ENCODE assay signal across 26 cellular contexts in the genomic region with DNA sequence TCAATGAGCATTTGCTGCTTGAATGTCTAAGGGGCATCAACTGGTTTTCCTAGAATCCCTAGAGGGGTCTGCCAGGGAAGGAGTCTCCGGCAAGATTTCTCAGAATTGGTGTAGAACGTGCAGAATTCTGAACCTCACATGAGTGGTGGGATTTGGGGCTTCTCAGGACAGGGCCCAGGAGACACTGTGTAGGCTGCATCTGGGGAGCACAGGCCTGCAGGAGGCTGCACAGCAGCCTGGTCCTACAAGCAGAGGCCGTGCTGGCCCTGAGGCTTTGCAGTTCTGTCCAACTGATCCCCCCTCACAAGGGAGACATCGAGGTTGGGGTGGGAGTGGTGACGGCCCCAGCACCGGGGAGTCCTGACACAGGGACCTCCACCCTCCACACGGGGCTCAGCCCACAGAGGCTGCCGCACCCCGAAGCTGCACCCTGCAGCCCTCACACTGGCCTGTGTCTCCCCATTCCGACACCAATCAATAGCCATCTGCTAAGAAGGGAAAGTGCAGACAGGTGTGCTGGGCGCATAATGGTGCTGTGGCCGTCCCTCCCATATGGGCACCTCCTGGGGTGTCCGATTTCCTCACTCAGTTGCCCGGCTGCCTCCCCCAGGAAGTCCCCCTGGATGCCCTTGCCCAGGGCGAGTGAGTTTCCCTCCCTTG.
DNase-seq lines count a peak whose midpoint lies in the region; ATAC-seq and TF ChIP-seq lines count a peak whose summit lies in the region.
"Had no signal": no experiment of that assay in that cellular context is flagged by ENCODE, and none has a peak within 500 bp of the region (broad histone marks: within the 10 kb centered on the region; RNA-seq: fewer than 3 reads in every experiment).

No MANE protein-coding gene starts in this region.

- no peaks in the 10 kb centered on the region for H3K36me3 Mint-ChIP-seq in stimulated activated effector memory CD8-positive, alpha-beta T cell treated with anti-CD3 and anti-CD28 coated beads, Interleukin-12 subunit alpha, Interleukin-12 subunit beta, amount 100 ng/mL, for 72 hours
- H3K36me3 Mint-ChIP-seq: CD4-positive, alpha-beta memory T cell; IgD-negative memory B cell had no signal

- no peak overlapping the region for H3K27ac Mint-ChIP-seq in stimulated activated effector memory CD8-positive, alpha-beta T cell treated with anti-CD3 and anti-CD28 coated beads, Interleukin-12 subunit alpha, Interleukin-12 subunit beta, amount 100 ng/mL, for 72 hours
- H3K27ac Mint-ChIP-seq: CD4-positive, alpha-beta memory T cell; IgD-negative memory B cell had no signal

- POLR2A ChIA-PET in OCI-LY7 (lab: Charles Lee): no interaction called here

- no peaks in the 10 kb centered on the region for H3K4me1 ChIP-seq in lower lobe of right lung
- no peaks in the 10 kb centered on the region for H3K4me1 ChIP-seq in OCI-LY7 (ENCODE audit: insufficient read depth, low read length, poor library complexity, severe bottlenecking)
- H3K4me1 ChIP-seq: Caco-2, SJCRH30 had no signal

- H3K36me3 ChIP-seq in lower lobe of right lung (no peaks in the 10 kb centered on the region), OCI-LY7 (ENCODE audit: insufficient read depth, low read length) (no peaks in the 10 kb centered on the region)
- H3K36me3 ChIP-seq: BLaER1 treated with 17β-estradiol and CSF1 and Interleukin-3, amounts not matched to agents 10 nM and 100 nM; SJCRH30 had no signal

- H3K4me3 ChIP-seq in lower lobe of right lung (no peak overlapping the region), OCI-LY7 (ENCODE audit: low read depth, low read length, poor library complexity, severe bottlenecking) (no peak overlapping the region)
- H3K4me3 ChIP-seq: BLaER1 treated with 17β-estradiol and CSF1 and Interleukin-3, amounts not matched to agents 10 nM and 100 nM; GM12878; PC-9; SJCRH30 had no signal

- H3K9me3 Mint-ChIP-seq in stimulated activated effector memory CD8-positive, alpha-beta T cell treated with anti-CD3 and anti-CD28 coated beads, Interleukin-12 subunit alpha, Interleukin-12 subunit beta, amount 100 ng/mL, for 72 hours: no peaks in the 10 kb centered on the region
- H3K9me3 Mint-ChIP-seq: CD4-positive, alpha-beta memory T cell had no signal

- H3K9me2 ChIP-seq in OCI-LY7 (ENCODE audit: insufficient read depth, low read length): no peaks in the 10 kb centered on the region

- CTCF ChIA-PET in OCI-LY7 (lab: Charles Lee; ENCODE audit: unreplicated experiment): no interaction called here

- H3K27ac ChIP-seq in lower lobe of right lung (no peak overlapping the region), OCI-LY7 (ENCODE audit: low read depth, low read length, poor library complexity, severe bottlenecking) (no peak overlapping the region)
- H3K27ac ChIP-seq: BLaER1 treated with 17β-estradiol and CSF1 and Interleukin-3, amounts not matched to agents 10 nM and 100 nM; HL-60; PC-9; SJCRH30 had no signal

- TF ChIP-seq CTCF in lower lobe of right lung (IDR thresholded peaks at IDR 0.05) (no peak), OCI-LY7 (conservative IDR thresholded peaks at IDR 0.05; ENCODE audit: low read length) (no peak)

- DNase-seq in COLO668 (lab: John Stamatoyannopoulos, UW; ENCODE audit: unreplicated experiment) (peak; percentile 26), NCI-H146 (lab: John Stamatoyannopoulos, UW) (peak; percentile 35), lower lobe of right lung (peak; percentile 30), NCI-H2081 treated with DMSO at 0.1 percent for 48 hours (lab: John Stamatoyannopoulos, UW) (no peak), OCI-LY7 (ENCODE audit: low spot score) (no peak)
- DNase-seq in stimulated activated effector memory CD8-positive, alpha-beta T cell treated with anti-CD3 and anti-CD28 coated beads, Interleukin-12 subunit alpha, Interleukin-12 subunit beta, amount 100 ng/mL, for 72 hours (ENCODE audit: low spot score in 2 of 2): no peak
- no peak for DNase-seq in stimulated activated CD8-positive, alpha-beta memory T cell treated with anti-CD3 and anti-CD28 coated beads, Interleukin-4, amount 100 ng/mL, for 48 hours
- DNase-seq: Caco-2; CD4-positive, alpha-beta memory T cell; GOT3; NCI-H1048; NCI-H1417; NCI-H187; NCI-H2171 treated with DMSO at 0.1 percent for 48 hours; NCI-H345; NCI-H510A treated with DMSO at 0.1 percent for 48 hours; NCI-H82; NK-92 treated with Interleukin-12 subunit alpha and Interleukin-12 subunit beta, amount 100 ng/mL, for 24 hours; PC-9; SJCRH30 had no signal

- BruUV-seq in OCI-LY7 (replicated peaks; lab: Mats Ljungman, UMichigan): no TSS peak

- H4K20me1 ChIP-seq in OCI-LY7 (ENCODE audit: insufficient read depth, low read length): no peaks in the 10 kb centered on the region
- H4K20me1 ChIP-seq: BLaER1 treated with 17β-estradiol and CSF1 and Interleukin-3, amounts not matched to agents 10 nM and 100 nM had no signal

- no peak overlapping the region for H2AFZ ChIP-seq in OCI-LY7 (ENCODE audit: low read length)
- H2AFZ ChIP-seq: PC-9 had no signal

- no peak for ATAC-seq in lower lobe of right lung
- peak; percentile 19 for ATAC-seq in stimulated activated effector memory CD8-positive, alpha-beta T cell treated with anti-CD3 and anti-CD28 coated beads, Interleukin-12 subunit alpha, Interleukin-12 subunit beta, amount 100 ng/mL, for 72 hours
- ATAC-seq: GM12878, Right ventricle myocardium inferior, SK-N-SH treated with all-trans-retinoic acid at 6 μM for 48 hours had no signal

- intact Hi-C loops in lower lobe of right lung (cut with DNase I) (no loop called here), OCI-LY7 (cut with micrococcal nuclease; ENCODE audit: unreplicated experiment) (no loop called here)

- no peak overlapping the region for H3K4me3 Mint-ChIP-seq in stimulated activated effector memory CD8-positive, alpha-beta T cell treated with anti-CD3 and anti-CD28 coated beads, Interleukin-12 subunit alpha, Interleukin-12 subunit beta, amount 100 ng/mL, for 72 hours
- H3K4me3 Mint-ChIP-seq: CD4-positive, alpha-beta memory T cell; IgD-negative memory B cell had no signal

- H3K9me3 ChIP-seq in lower lobe of right lung (no peaks in the 10 kb centered on the region), OCI-LY7 (ENCODE audit: low read length) (no peaks in the 10 kb centered on the region)
- H3K9me3 ChIP-seq: BLaER1 treated with 17β-estradiol and CSF1 and Interleukin-3, amounts not matched to agents 10 nM and 100 nM; Caco-2; SJCRH30 had no signal

- no peaks in the 10 kb centered on the region for H3K79me2 ChIP-seq in OCI-LY7 (ENCODE audit: insufficient read depth, low read depth, low read length)

- no peak overlapping the region for H3K4me2 ChIP-seq in OCI-LY7 (ENCODE audit: low read length)
- H3K4me2 ChIP-seq: BLaER1 treated with 17β-estradiol and CSF1 and Interleukin-3, amounts not matched to agents 10 nM and 100 nM; PC-9 had no signal

- peaks cover 45% of the 10 kb centered on the region for H3K27me3 ChIP-seq in lower lobe of right lung (ENCODE audit: low read depth)
- H3K27me3 ChIP-seq: BLaER1 treated with 17β-estradiol and CSF1 and Interleukin-3, amounts not matched to agents 10 nM and 100 nM had no signal

- H3K4me1 Mint-ChIP-seq in stimulated activated effector memory CD8-positive, alpha-beta T cell treated with anti-CD3 and anti-CD28 coated beads, Interleukin-12 subunit alpha, Interleukin-12 subunit beta, amount 100 ng/mL, for 72 hours: no peaks in the 10 kb centered on the region
- H3K4me1 Mint-ChIP-seq: CD4-positive, alpha-beta memory T cell; IgD-negative memory B cell had no signal

Comparison
In these comparisons a context has a peak if more than half of its experiments do, and no peak if none do; other contexts are left out.
1. DNase-seq: peak in COLO668 (single experiment), NCI-H146 (single experiment) and lower lobe of right lung (single experiment); none in stimulated activated effector memory CD8-positive, alpha-beta T cell treated with anti-CD3 and anti-CD28 coated beads, Interleukin-12 subunit alpha, Interleukin-12 subunit beta, amount 100 ng/mL, for 72 hours (0 of 2), stimulated activated CD8-positive, alpha-beta memory T cell treated with anti-CD3 and anti-CD28 coated beads, Interleukin-4, amount 100 ng/mL, for 48 hours (single experiment), NCI-H2081 treated with DMSO at 0.1 percent for 48 hours (single experiment) and OCI-LY7 (single experiment).